In genomic region chr20:42978184-42978974, GRCh38 we compare ENCODE assay signal across 2 cellular contexts.
TF ChIP-seq lines count a peak whose summit lies in the region.

No MANE protein-coding gene starts in this region.

TF ChIP-seq in WTC11, 78 proteins besides CTCF, POLR2A, EP300 and RAD21:
- no peak for TF ChIP-seq ERG (CRISPR knock-in tag; IDR thresholded peaks at IDR 0.05)

TF ChIP-seq in H1, 55 proteins besides CTCF, POLR2A, EP300 and RAD21:
- 0 out of 2 replicates have a peak, but pooled peaks have one; percentile 54 for TF ChIP-seq YY1 (IDR thresholded peaks at IDR 0.05; ENCODE audit: low read depth, low read length)
- no peak for TF ChIP-seq TAF7 (optimal IDR thresholded peaks at IDR 0.05; ENCODE audit: borderline replicate concordance, low read depth, low read length)
